8 cellular contexts compared by ENCODE assay signal in the genomic region with DNA sequence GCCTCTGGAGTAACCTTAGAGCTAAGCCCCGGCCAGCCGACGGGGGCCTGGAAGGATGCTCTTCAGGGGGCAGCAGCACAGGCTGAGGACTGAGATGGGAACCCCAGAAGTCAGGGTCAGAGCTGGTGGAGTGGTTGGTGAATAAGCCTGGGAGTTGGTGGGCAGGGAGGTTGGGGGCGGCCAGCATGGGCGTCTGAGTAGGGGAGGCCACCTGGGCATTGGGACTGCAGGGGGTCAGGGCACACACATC. TPM values are rescaled to one million over a fixed set of nuclear protein-coding genes. Genes with fewer than 3 reads are reported as not detected.
DNase-seq lines count a peak whose midpoint lies in the region; ATAC-seq and TF ChIP-seq lines count a peak whose summit lies in the region.

No MANE protein-coding gene starts in this region.

- H3K27me3 ChIP-seq in BLaER1 (no peaks in the 10 kb centered on the region), Karpas-422 (ENCODE audit: low read length) (no peaks in the 10 kb centered on the region), parathyroid adenoma (ENCODE audit: control insufficient read depth, insufficient read depth, low read length) (no peaks in the 10 kb centered on the region), trophoblast cell (ENCODE audit: insufficient read depth, low read length) (no peaks in the 10 kb centered on the region)

- H3K4me3 ChIP-seq in BLaER1 (no peak overlapping the region), Karpas-422 (ENCODE audit: low read length) (no peak overlapping the region), parathyroid adenoma (ENCODE audit: low read depth, low read length) (no peak overlapping the region), trophoblast cell (ENCODE audit: low read depth, low read length) (no peak overlapping the region)

- no peaks in the 10 kb centered on the region for H3K79me1 ChIP-seq in trophoblast cell (ENCODE audit: low read length)

- peak overlapping the region; percentile 31 for H3K4me3 Mint-ChIP-seq in dendritic cell treated with granulocyte-macrophage colony-stimulating factor and Interleukin-4, amounts not matched to agents 40 ng/mL and 50 ng/mL, for 4 days

- peaks cover 55% of the 10 kb centered on the region for H3K36me3 Mint-ChIP-seq in dendritic cell treated with granulocyte-macrophage colony-stimulating factor and Interleukin-4, amounts not matched to agents 40 ng/mL and 50 ng/mL, for 4 days (ENCODE audit: low read depth)

- no peak overlapping the region for H2BK120ac ChIP-seq in trophoblast cell (ENCODE audit: insufficient read depth, low read length, poor library complexity)

- H3K79me2 ChIP-seq in Karpas-422 (ENCODE audit: low read length) (no peaks in the 10 kb centered on the region), parathyroid adenoma (no peaks in the 10 kb centered on the region), trophoblast cell (ENCODE audit: control insufficient read depth, insufficient read depth, low read length, poor library complexity) (no peaks in the 10 kb centered on the region)

- H3K9me3 Mint-ChIP-seq in dendritic cell treated with granulocyte-macrophage colony-stimulating factor and Interleukin-4, amounts not matched to agents 40 ng/mL and 50 ng/mL, for 4 days = no peaks in the 10 kb centered on the region

- H3K4me1 Mint-ChIP-seq in dendritic cell treated with granulocyte-macrophage colony-stimulating factor and Interleukin-4, amounts not matched to agents 40 ng/mL and 50 ng/mL, for 4 days (ENCODE audit: low read depth) = peaks cover 87% of the 10 kb centered on the region

- H3K9me2 ChIP-seq in Karpas-422 (replicated peaks; ENCODE audit: insufficient read depth, low read length) = no peaks in the 10 kb centered on the region

- no peak overlapping the region for H4K91ac ChIP-seq in trophoblast cell (ENCODE audit: low read depth, low read length)

- H3K4me2 ChIP-seq in BLaER1 = peak overlapping the region; percentile 47
- no peak overlapping the region for H3K4me2 ChIP-seq in Karpas-422 (ENCODE audit: low read depth, low read length, poor library complexity, severe bottlenecking)
- H3K4me2 ChIP-seq in parathyroid adenoma (ENCODE audit: low read length) = peak overlapping the region; percentile 17
- H3K4me2 ChIP-seq in trophoblast cell (ENCODE audit: low read length) = no peak overlapping the region

- no peak for ATAC-seq in GM21360 (IDR thresholded peaks at IDR 0.05; ENCODE audit: unreplicated experiment)

- H3K9ac ChIP-seq in BLaER1 = no peak overlapping the region
- peak overlapping the region; percentile 36 for H3K9ac ChIP-seq in Karpas-422 (ENCODE audit: low read length)
- H3K9ac ChIP-seq in parathyroid adenoma = no peak overlapping the region
- no peak overlapping the region for H3K9ac ChIP-seq in trophoblast cell (ENCODE audit: low read length)

- no peak overlapping the region for H3K23ac ChIP-seq in trophoblast cell (ENCODE audit: low read length)

- no peak overlapping the region for H3K4ac ChIP-seq in trophoblast cell (ENCODE audit: low read depth, low read length)

- H3K36me3 ChIP-seq in BLaER1 (peaks cover 43% of the 10 kb centered on the region), Karpas-422 (ENCODE audit: insufficient read depth, low read length) (no peaks in the 10 kb centered on the region), parathyroid adenoma (ENCODE audit: control insufficient read depth, insufficient read depth, low read length) (no peaks in the 10 kb centered on the region), trophoblast cell (ENCODE audit: control insufficient read depth in 1 of 2, insufficient read depth in 2 of 2, low read length in 2 of 2) (peaks cover 14 to 15% of the 10 kb centered on the region in 2 experiments)

- DNase-seq in Karpas-422 (no peak), trophoblast cell (no peak), kidney tubule cell (ENCODE audit: low spot score) (no peak), GDM1 (lab: John Stamatoyannopoulos, UW) (no peak)

- TF ChIP-seq CTCF in parathyroid adenoma (IDR thresholded peaks at IDR 0.05) = no peak

- H3K27ac ChIP-seq in BLaER1 = peak overlapping the region; percentile 71
- H3K27ac ChIP-seq in Karpas-422 (ENCODE audit: low read length) = no peak overlapping the region
- peak overlapping the region; percentile 88 for H3K27ac ChIP-seq in parathyroid adenoma
- no peak overlapping the region for H3K27ac ChIP-seq in trophoblast cell (ENCODE audit: low read depth, low read length)

- H4K8ac ChIP-seq in trophoblast cell (ENCODE audit: low read depth, low read length) = no peak overlapping the region

- H3K14ac ChIP-seq in trophoblast cell (ENCODE audit: low read length) = no peak overlapping the region

- no peak overlapping the region for H3K18ac ChIP-seq in trophoblast cell (ENCODE audit: low read length)

- no CpG with 5 or more reads among the region's 5 CpGs for whole genome bisulfite sequencing in trophoblast cell (ENCODE audit: extremely low coverage, insufficient coverage, insufficient read length)

- no peak overlapping the region for H2BK12ac ChIP-seq in trophoblast cell (ENCODE audit: low read length)

- no peaks in the 10 kb centered on the region for H3K9me3 ChIP-seq in BLaER1
- no peaks in the 10 kb centered on the region for H3K9me3 ChIP-seq in Karpas-422 (ENCODE audit: low read length)
- no peaks in the 10 kb centered on the region for H3K9me3 ChIP-seq in parathyroid adenoma (ENCODE audit: control insufficient read depth, low read length)
- no peaks in the 10 kb centered on the region for H3K9me3 ChIP-seq in trophoblast cell (ENCODE audit: insufficient read depth, low read depth, low read length)

- H3K27ac Mint-ChIP-seq in dendritic cell treated with granulocyte-macrophage colony-stimulating factor and Interleukin-4, amounts not matched to agents 40 ng/mL and 50 ng/mL, for 4 days = peak overlapping the region; percentile 89

- no peak overlapping the region for H4K12ac ChIP-seq in trophoblast cell (ENCODE audit: low read depth, low read length)

- peak overlapping the region; percentile 48; the same call in 1 of the 2 replicates for H2AFZ ChIP-seq in Karpas-422 (ENCODE audit: low read length)
- H2AFZ ChIP-seq in parathyroid adenoma = peak overlapping the region; percentile 53
- H2AFZ ChIP-seq in trophoblast cell (ENCODE audit: insufficient read depth, low read length, poor library complexity) = no peak overlapping the region

- H3K27me3 Mint-ChIP-seq in dendritic cell treated with granulocyte-macrophage colony-stimulating factor and Interleukin-4, amounts not matched to agents 40 ng/mL and 50 ng/mL, for 4 days = no peaks in the 10 kb centered on the region

- peaks cover 48% of the 10 kb centered on the region for H3K4me1 ChIP-seq in BLaER1
- H3K4me1 ChIP-seq in Karpas-422 (ENCODE audit: low read length) = peaks cover 14% of the 10 kb centered on the region
- peaks cover 23% of the 10 kb centered on the region for H3K4me1 ChIP-seq in parathyroid adenoma
- no peaks in the 10 kb centered on the region for H3K4me1 ChIP-seq in trophoblast cell (ENCODE audit: control insufficient read depth in 1 of 2, insufficient read depth in 2 of 2, low read length in 2 of 2)

- intact Hi-C loops in dendritic cell treated with granulocyte-macrophage colony-stimulating factor and Interleukin-4, amounts not matched to agents 40 ng/mL and 50 ng/mL, for 4 days (cut with micrococcal nuclease) = no loop called here

- no peak overlapping the region for H2BK5ac ChIP-seq in trophoblast cell (ENCODE audit: low read depth, low read length, poor library complexity)

- H4K20me1 ChIP-seq in BLaER1 (peaks cover 21% of the 10 kb centered on the region; the same call in 1 of the 2 replicates), Karpas-422 (ENCODE audit: insufficient read depth, low read depth, low read length) (no peaks in the 10 kb centered on the region)

- no peak overlapping the region for H2AK5ac ChIP-seq in trophoblast cell (ENCODE audit: low read length)

RNA-seq across cellular contexts. Expression of gene NINJ1, which starts 14.4 kb away (rescaled TPM):
- 10.3 and 10.4 TPM in 2 replicates for total RNA-seq in Karpas-422 (2014; rRNA removed; shearing (Covaris generic); ENCODE audit: low replicate concordance)
- polyA plus RNA-seq in trophoblast cell (2013) = 52.0 and 52.5 TPM in 2 replicates

RNA-seq across cellular contexts. Expression of gene CARD19, which starts 23.6 kb away (rescaled TPM):
- 5.5 and 11.4 TPM in 2 replicates for total RNA-seq in Karpas-422 (2014; rRNA removed; shearing (Covaris generic); ENCODE audit: low replicate concordance)
- polyA plus RNA-seq in trophoblast cell (2013) = 20.3 and 21.4 TPM in 2 replicates

Comparison
In these comparisons a context has a peak if more than half of its experiments do, and no peak if none do; other contexts are left out.
1. H3K27ac ChIP-seq: peak in BLaER1 (single experiment) and parathyroid adenoma (single experiment); none in Karpas-422 (single experiment) and trophoblast cell (single experiment).
2. H3K4me2 ChIP-seq: peak in BLaER1 (single experiment) and parathyroid adenoma (single experiment); none in Karpas-422 (single experiment) and trophoblast cell (single experiment).